ENCODE assay signal across 23 cellular contexts in genomic region chr12:4443616-4444015, GRCh38. TPM values are rescaled to one million over a fixed set of nuclear protein-coding genes. Genes with fewer than 3 reads are reported as not detected.
DNase-seq lines count a peak whose midpoint lies in the region; ATAC-seq, FAIRE-seq and TF ChIP-seq lines count a peak whose summit lies in the region.
"Had no signal": no experiment of that assay in that cellular context is flagged by ENCODE, and none has a peak within 500 bp of the region (broad histone marks: within the 10 kb centered on the region; RNA-seq: fewer than 3 reads in every experiment).

No MANE protein-coding gene starts in this region.

- H3K27me3 ChIP-seq in BLaER1 (no peaks in the 10 kb centered on the region), lung (ENCODE audit: control insufficient read depth, insufficient read depth) (no peaks in the 10 kb centered on the region), psoas muscle (ENCODE audit: insufficient read depth in 3 of 3, low read length in 2 of 3) (no peaks in the 10 kb centered on the region)
- H3K27me3 ChIP-seq: SJCRH30 had no signal

- peak overlapping the region; percentile 94 for H3K9ac ChIP-seq in BLaER1

- intact Hi-C loops in psoas muscle (cut with DNase I), result no loop called here

- H3K36me3 ChIP-seq in BLaER1 (peaks cover 56% of the 10 kb centered on the region), lung (ENCODE audit: control insufficient read depth in 2 of 2, insufficient read depth in 2 of 2, low read length in 2 of 2) (no peaks in the 10 kb centered on the region), psoas muscle (ENCODE audit: insufficient read depth in 1 of 2, low read depth in 1 of 2) (no peaks in the 10 kb centered on the region)
- H3K36me3 ChIP-seq: SJCRH30 had no signal

- FAIRE-seq in GM19239 (lab: Jason Lieb, UNC), result no peak
- FAIRE-seq: A549, GM12892, HTR-8/SVneo had no signal

- H4K20me1 ChIP-seq in BLaER1, result peaks cover 37% of the 10 kb centered on the region

- H3K27ac ChIP-seq in BLaER1 (peak overlapping the region; percentile 97), lung (ENCODE audit: low read depth in 1 of 2, low read length in 1 of 2) (no peak overlapping the region), psoas muscle (peak overlapping the region; percentile 86)
- H3K27ac ChIP-seq: A549, HL-60, SJCRH30 had no signal

- 86 to 89% methylated on average over 17 of the region's 17 CpGs for WGBS in lung, 2 donors
- WGBS in psoas muscle, 3 donors, result 57 to 83% (median 66%) methylated on average over 17 of the region's 17 CpGs

- H3K4me1 ChIP-seq in BLaER1 (peaks cover 84% of the 10 kb centered on the region), lung (ENCODE audit: control insufficient read depth in 2 of 2, insufficient read depth in 2 of 2, low read length in 2 of 2) (peaks cover 0 to 5% of the 10 kb centered on the region in 2 donors), psoas muscle (peaks cover 28% of the 10 kb centered on the region)
- H3K4me1 ChIP-seq: A549 had no signal

- DNase-seq in RPMI8226, result peak; percentile 23
- peak; percentile 23 for DNase-seq in lung (ENCODE audit: low spot score)
- DNase-seq in psoas muscle, result no peak
- no peak for DNase-seq in epidermal melanocyte (ENCODE audit: insufficient read length, low spot score)
- DNase-seq in GM19239 (ENCODE audit: insufficient read length, low spot score), result no peak
- DNase-seq in SHP77 (lab: John Stamatoyannopoulos, UW), result no peak
- DNase-seq: COR-L47, GOT3, HFFc6, NCI-H187, NCI-H446, OCI-M1, SJCRH30 had no signal

- TF ChIP-seq CTCF in lung (IDR thresholded peaks at IDR 0.05; ENCODE audit: control extremely low read depth, extremely low read depth) (no peak), psoas muscle (IDR thresholded peaks at IDR 0.05) (no peak)

- ATAC-seq in lung (ENCODE audit: insufficient read depth, low FRiP score) (no peak), psoas muscle (peak in 2 of 4 donors; percentile 4 to 40), GM21723 (IDR thresholded peaks at IDR 0.05; ENCODE audit: unreplicated experiment) (no peak)
- ATAC-seq: A549 had no signal

- H3K4me2 ChIP-seq in BLaER1, result peak overlapping the region; percentile 97
- H3K4me2 ChIP-seq: A549 had no signal

- H3K4me3 ChIP-seq in BLaER1, result peak overlapping the region; percentile 86
- H3K4me3 ChIP-seq in lung, result no peak overlapping the region
- H3K4me3 ChIP-seq in psoas muscle, result no peak overlapping the region
- H3K4me3 ChIP-seq: A549, SJCRH30 had no signal

- H3K9me3 ChIP-seq in BLaER1 (peaks cover 51% of the 10 kb centered on the region), lung (ENCODE audit: control insufficient read depth in 2 of 2, insufficient read depth in 1 of 2, low read length in 1 of 2) (no peaks in the 10 kb centered on the region), psoas muscle (no peaks in the 10 kb centered on the region)
- H3K9me3 ChIP-seq: A549, SJCRH30 had no signal

RNA-seq across cellular contexts. Expression of gene FGF6, which starts 2.0 kb away (rescaled TPM):
- total RNA-seq in lung (not detected), psoas muscle (10 to 100 TPM in 2 of 4 donors, 1 to 10 TPM in 2; 3.9 to 27.1 (median 8.2) TPM)
- polyA plus RNA-seq in lung (not detected), psoas muscle (1 to 10 TPM in 1 of 3 donors, under 1 TPM in 1, not detected in 1; 0.61 to 1.2 TPM)
- total RNA-seq: HFFc6, LHCN-M2, RPMI7951, SJCRH30 had no signal
- polyA plus RNA-seq: A549, CD14-positive monocyte, IgD-negative memory B cell had no signal

Comparison
In these comparisons a context has a peak if more than half of its experiments do, and no peak if none do; other contexts are left out.
1. H3K27ac ChIP-seq: peak in BLaER1 (single experiment) and psoas muscle (single experiment); none in lung (0 of 2).
2. DNase-seq: peak in RPMI8226 (single experiment) and lung (single experiment); none in psoas muscle (0 of 2), epidermal melanocyte (single experiment), GM19239 (single experiment) and SHP77 (0 of 2).
3. RNA of gene FGF6, which starts 2.0 kb away (total RNA-seq): 3.9 to 27.1 TPM in psoas muscle; not detected in lung; every median in the first group is over 4 times any median in the second.